Comparison of ENCODE assay signal across 8 cellular contexts in the genomic region with DNA sequence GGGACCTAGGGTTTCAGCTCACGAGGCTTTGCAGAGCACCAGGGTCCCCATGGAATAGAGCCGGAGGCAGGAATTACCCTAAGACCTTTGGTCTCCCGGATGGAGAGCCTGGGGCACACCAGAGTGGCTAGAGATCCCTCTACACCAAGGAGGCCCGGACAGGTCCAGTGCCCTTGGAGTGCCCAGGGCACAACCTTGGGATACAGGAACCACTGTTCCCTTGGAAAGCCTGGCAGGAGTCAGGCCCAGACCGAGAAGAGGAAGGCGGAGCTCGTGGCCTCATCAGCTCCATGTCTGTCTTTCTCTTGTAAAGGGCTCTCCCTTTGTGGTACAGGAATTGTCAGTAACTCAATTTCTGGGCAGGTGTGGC. TPM values are rescaled to one million over a fixed set of nuclear protein-coding genes. Genes with fewer than 3 reads are reported as not detected.
DNase-seq lines count a peak whose midpoint lies in the region; ATAC-seq, FAIRE-seq and TF ChIP-seq lines count a peak whose summit lies in the region.

No MANE protein-coding gene starts in this region.

- CTCF ChIA-PET in CD4-positive, alpha-beta T cell (lab: Charles Lee): no interaction called here

- H3K36me3 Mint-ChIP-seq in CD4-positive, alpha-beta T cell (ENCODE audit: low read depth): no peaks in the 10 kb centered on the region

- H3K9me3 ChIP-seq in CD4-positive, alpha-beta T cell (ENCODE audit: control insufficient read depth, low read length): no peaks in the 10 kb centered on the region
- H3K9me3 ChIP-seq in Peyer's patch (no peaks in the 10 kb centered on the region), esophagus (ENCODE audit: control insufficient read depth in 2 of 2, insufficient read depth in 1 of 2, low read depth in 1 of 2, low read length in 1 of 2) (no peaks in the 10 kb centered on the region), neutrophil (no peaks in the 10 kb centered on the region)

- H3K27ac ChIP-seq in CD4-positive, alpha-beta T cell (ENCODE audit: low read depth, low read length): no peak overlapping the region
- H3K27ac ChIP-seq in Peyer's patch (peak overlapping the region in 1 of 4 donors; percentile 46), esophagus (ENCODE audit: low read depth in 2 of 2, low read length in 1 of 2) (peak overlapping the region in 1 of 2 donors; percentile 50), neutrophil (no peak overlapping the region)

- TF ChIP-seq POLR2A in Peyer's patch (IDR thresholded peaks at IDR 0.05): no peak

- WGBS in esophagus, 2 donors: 32 to 33% methylated on average over 7 of the region's 7 CpGs

- no peaks in the 10 kb centered on the region for H3K27me3 Mint-ChIP-seq in CD4-positive, alpha-beta T cell

- H3K4me3 ChIP-seq in Peyer's patch (peak overlapping the region; percentile 44 to 84 (median 64)), esophagus (ENCODE audit: low read depth in 1 of 2, low read length in 2 of 2) (peak overlapping the region; percentile 65 to 80), neutrophil (ENCODE audit: low read depth in 1 of 2, low read length in 1 of 2) (peak overlapping the region; percentile 62 to 68)

- FAIRE-seq in urothelium cell line (lab: Jason Lieb, UNC): no peak

- TF ChIP-seq CTCF in CD4-positive, alpha-beta T cell (IDR thresholded peaks at IDR 0.05): no peak
- TF ChIP-seq CTCF in Peyer's patch (IDR thresholded peaks at IDR 0.05): no peak
- no peak for TF ChIP-seq CTCF in neutrophil (IDR thresholded peaks at IDR 0.05)

- H3K4me3 Mint-ChIP-seq in CD4-positive, alpha-beta T cell: peak overlapping the region; percentile 60

- intact Hi-C loops in CD4-positive, alpha-beta T cell (cut with DNase I, micrococcal nuclease): loop anchor here in 1 of 2 experiments (2.0 kb wide), 1 partner anchor 50 kb away; no protein-coding TSS in a partner anchor

- H3K27ac Mint-ChIP-seq in CD4-positive, alpha-beta T cell: no peak overlapping the region

- H3K9me3 Mint-ChIP-seq in CD4-positive, alpha-beta T cell: no peaks in the 10 kb centered on the region

- ATAC-seq in CD4-positive, alpha-beta T cell (ENCODE audit: poor library complexity): no peak
- ATAC-seq in HG03571 (IDR thresholded peaks at IDR 0.05; ENCODE audit: unreplicated experiment) (no peak), GM21825 (IDR thresholded peaks at IDR 0.05; ENCODE audit: unreplicated experiment) (no peak)

- no peaks in the 10 kb centered on the region for H3K27me3 ChIP-seq in CD4-positive, alpha-beta T cell (ENCODE audit: control insufficient read depth, insufficient read depth, low read length)
- no peaks in the 10 kb centered on the region for H3K27me3 ChIP-seq in Peyer's patch
- no peaks in the 10 kb centered on the region for H3K27me3 ChIP-seq in esophagus (ENCODE audit: control insufficient read depth in 1 of 2, insufficient read depth in 2 of 2, low read length in 2 of 2)
- H3K27me3 ChIP-seq in neutrophil: peaks cover 28% of the 10 kb centered on the region

- POLR2A ChIA-PET in CD4-positive, alpha-beta T cell (lab: Charles Lee): interaction anchor here (0.9 kb wide), 1 partner anchor 150 kb away, joined by 3 read pairs; the partner anchor contains the start of gene TCF25

- no peak for DNase-seq in CD4-positive, alpha-beta T cell
- DNase-seq in Peyer's patch: no peak
- no peak for DNase-seq in urothelium cell line (ENCODE audit: low spot score)
- DNase-seq in mesenteric fat pad (ENCODE audit: low spot score): no peak

- H3K36me3 ChIP-seq in Peyer's patch: no peaks in the 10 kb centered on the region
- peaks cover 0 to 3% of the 10 kb centered on the region in 2 donors for H3K36me3 ChIP-seq in esophagus (ENCODE audit: control insufficient read depth in 2 of 2, insufficient read depth in 2 of 2, low read length in 1 of 2)
- no peaks in the 10 kb centered on the region for H3K36me3 ChIP-seq in neutrophil

- H3K4me1 ChIP-seq in Peyer's patch: peaks cover 0 to 27% (median 10%) of the 10 kb centered on the region in 4 donors
- peaks cover 0 to 3% of the 10 kb centered on the region in 2 donors for H3K4me1 ChIP-seq in esophagus (ENCODE audit: control insufficient read depth in 2 of 2, insufficient read depth in 2 of 2, low read length in 1 of 2)
- peaks cover 38 to 52% of the 10 kb centered on the region in 2 experiments for H3K4me1 ChIP-seq in neutrophil (ENCODE audit: control insufficient read depth in 1 of 2, insufficient read depth in 1 of 2, low read depth in 1 of 2, low read length in 1 of 2)

- H3K4me1 Mint-ChIP-seq in CD4-positive, alpha-beta T cell (ENCODE audit: low read depth): peaks cover 20% of the 10 kb centered on the region

RNA-seq across cellular contexts. Expression of gene DBNDD1, which starts 3.8 kb away (rescaled TPM):
- 1 to 10 TPM; 2.6 to 2.8 TPM for total RNA-seq in CD4-positive, alpha-beta T cell
- total RNA-seq in Peyer's patch: 10 to 100 TPM in 1 of 4 donors, 1 to 10 TPM in 3; 1.9 to 12.3 (median 6.1) TPM
- polyA plus RNA-seq in esophagus: 10 to 100 TPM; 17.9 TPM
- total RNA-seq in mesenteric fat pad: 2.6 TPM

RNA-seq across cellular contexts. Expression of gene PRDM7, which starts 54.1 kb away (rescaled TPM):
- not detected for total RNA-seq in CD4-positive, alpha-beta T cell
- total RNA-seq in Peyer's patch (not detected), mesenteric fat pad (not detected)
- polyA plus RNA-seq in esophagus: not detected
